24 cellular contexts compared by ENCODE assay signal in the genomic region with DNA sequence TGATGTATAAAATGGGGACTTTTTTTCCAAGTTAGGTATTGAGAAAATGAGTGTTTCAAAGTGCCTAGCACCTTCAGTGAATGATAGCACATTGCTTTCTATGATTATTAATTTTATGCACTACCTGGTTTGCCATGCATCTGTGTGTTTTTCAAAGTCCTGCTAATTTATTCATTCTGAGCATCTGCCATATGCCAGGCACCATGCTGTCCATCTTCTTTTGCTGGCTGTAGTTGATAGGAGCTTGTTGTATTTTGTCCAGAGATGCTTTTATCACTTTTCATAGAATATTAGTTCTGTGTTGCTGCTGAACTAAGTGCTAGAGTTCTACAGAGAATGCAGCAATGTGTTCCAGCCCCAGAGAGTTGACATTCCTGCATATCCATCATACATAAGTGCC. TPM values are rescaled to one million over a fixed set of nuclear protein-coding genes. Genes with fewer than 3 reads are reported as not detected.
DNase-seq lines count a peak whose midpoint lies in the region; ATAC-seq, FAIRE-seq and TF ChIP-seq lines count a peak whose summit lies in the region.
"Had no signal": no experiment of that assay in that cellular context is flagged by ENCODE, and none has a peak within 500 bp of the region (broad histone marks: within the 10 kb centered on the region; RNA-seq: fewer than 3 reads in every experiment).

No MANE protein-coding gene starts in this region.

- no peaks in the 10 kb centered on the region for H3K27me3 ChIP-seq in CD4-positive, CD25-positive, alpha-beta regulatory T cell (ENCODE audit: control insufficient read depth, insufficient read depth, low read length)
- no peaks in the 10 kb centered on the region for H3K27me3 ChIP-seq in GM12878 (replicated peaks in 1 of 2; ENCODE audit: control insufficient read depth in 2 of 2, insufficient read depth in 2 of 2, low read length in 1 of 2)

- BruUV-seq in GM12878 (replicated peaks; lab: Mats Ljungman, UMichigan): no TSS peak

- FAIRE-seq in GM12878 (lab: Jason Lieb, UNC): no peak
- FAIRE-seq: D721Med, HTR-8/SVneo had no signal

- CTCF ChIA-PET in GM12878 (lab: Yijun Ruan, JAX): interaction anchor here (0.9 to 2.5 kb wide), 4 partner anchors 8 to 46 kb away, joined by 3 to 23 read pairs (median 6); no protein-coding TSS in a partner anchor

- H3K36me3 ChIP-seq in CD4-positive, CD25-positive, alpha-beta regulatory T cell (ENCODE audit: control insufficient read depth, insufficient read depth, low read length): no peaks in the 10 kb centered on the region
- H3K36me3 ChIP-seq in GM12878 (ENCODE audit: control insufficient read depth in 2 of 2, insufficient read depth in 2 of 2, low read length in 1 of 2): no peaks in the 10 kb centered on the region
- H3K36me3 ChIP-seq: HAP-1, SJCRH30 had no signal

- peak overlapping the region; percentile 69 for H3K4me3 ChIP-seq in CD4-positive, CD25-positive, alpha-beta regulatory T cell (ENCODE audit: low read depth, low read length)
- H3K4me3 ChIP-seq in GM12878: no peak overlapping the region
- H3K4me3 ChIP-seq: HAP-1, PC-9, SJCRH30 had no signal

- H4K20me1 ChIP-seq in GM12878 (ENCODE audit: control insufficient read depth, insufficient read depth): no peaks in the 10 kb centered on the region

- TF ChIP-seq EP300 in GM12878 (IDR thresholded peaks at IDR 0.05; ENCODE audit: borderline replicate concordance in 1 of 2, control insufficient read depth in 1 of 2, low read depth in 2 of 2, low read length in 2 of 2): no peak

- H2AFZ ChIP-seq in GM12878 (ENCODE audit: control insufficient read depth, low read depth, low read length): no peak overlapping the region
- H2AFZ ChIP-seq: PC-9 had no signal

- RAD21 ChIA-PET in GM12878 (lab: Charles Lee; ENCODE audit: unreplicated experiment): interaction anchor here (0.5 to 3.7 kb wide), 12 partner anchors 9 to 357 kb away, joined by 3 to 48 read pairs (median 4); no protein-coding TSS in a partner anchor

- POLR2A ChIA-PET in GM12878 (lab: Charles Lee): interaction anchor here (0.6 to 1.9 kb wide), 4 partner anchors 14 to 726 kb away, joined by 3 to 10 read pairs (median 6); no protein-coding TSS in a partner anchor

- peaks cover 12% of the 10 kb centered on the region for H3K4me1 ChIP-seq in CD4-positive, CD25-positive, alpha-beta regulatory T cell (ENCODE audit: control insufficient read depth, insufficient read depth, low read length, poor library complexity, severe bottlenecking)
- H3K4me1 ChIP-seq in GM12878 (ENCODE audit: control insufficient read depth, insufficient read depth, low read length): peaks cover 45% of the 10 kb centered on the region
- H3K4me1 ChIP-seq: HAP-1, SJCRH30 had no signal

- peaks cover 17 to 69% (median 31%) of the 10 kb centered on the region in 4 donors for H3K4me1 Mint-ChIP-seq in CD4-positive, CD25-positive, alpha-beta regulatory T cell

- H3K27ac ChIP-seq in CD4-positive, CD25-positive, alpha-beta regulatory T cell (ENCODE audit: insufficient read depth, low read length, poor library complexity, severe bottlenecking): peak overlapping the region; percentile 26
- peak overlapping the region; percentile 89 for H3K27ac ChIP-seq in GM12878 (ENCODE audit: control insufficient read depth, insufficient read depth)
- H3K27ac ChIP-seq: 22Rv1, HL-60, PC-9, SJCRH30 had no signal

- in situ Hi-C loops in GM12878 (cut with MboI): no loop called here

- peak overlapping the region; percentile 45; the same call in 1 of the 2 replicates for H3K4me2 ChIP-seq in GM12878 (ENCODE audit: control insufficient read depth, insufficient read depth)
- H3K4me2 ChIP-seq: PC-9 had no signal

- no peak for TF ChIP-seq RAD21 in GM12878 (IDR thresholded peaks at IDR 0.05; ENCODE audit: insufficient read depth, low read depth, low read length)

- peak overlapping the region; percentile 27 to 81 (median 73) for H3K27ac Mint-ChIP-seq in CD4-positive, CD25-positive, alpha-beta regulatory T cell
- H3K27ac Mint-ChIP-seq: CD4-positive, alpha-beta T cell had no signal

- SMC1A ChIA-PET in GM12878 (lab: Charles Lee; ENCODE audit: uncharacterized antibody, unreplicated experiment): interaction anchor here (0.7 to 6.9 kb wide), 11 partner anchors 8 to 367 kb away, joined by 3 to 95 read pairs (median 8); a partner anchor contains a TSS

- no peak for ATAC-seq in CD4-positive, CD25-positive, alpha-beta regulatory T cell (ENCODE audit: low read depth in 2 of 2)
- ATAC-seq in GM12878 (no peak), GM21717 (IDR thresholded peaks at IDR 0.05; ENCODE audit: unreplicated experiment) (no peak), HG03469 (IDR thresholded peaks at IDR 0.05; ENCODE audit: unreplicated experiment) (no peak)

- intact Hi-C loops in GM12878 (cut with micrococcal nuclease; ENCODE audit: unreplicated experiment): loop anchor here (1.0 to 10.0 kb wide), 6 partner anchors 10 to 729 kb away; no protein-coding TSS in a partner anchor

- H3K9ac ChIP-seq in GM12878 (ENCODE audit: control insufficient read depth, insufficient read depth, low read length): no peak overlapping the region

- no peaks in the 10 kb centered on the region for H3K9me3 ChIP-seq in CD4-positive, CD25-positive, alpha-beta regulatory T cell (ENCODE audit: control insufficient read depth in 2 of 2, low read length in 2 of 2)
- H3K9me3 ChIP-seq in GM12878 (replicated peaks; ENCODE audit: control insufficient read depth, insufficient read depth, low read length): no peaks in the 10 kb centered on the region; the same call in 1 of the 3 replicates
- H3K9me3 ChIP-seq: HAP-1, SJCRH30 had no signal

- H3K4me3 Mint-ChIP-seq in CD4-positive, CD25-positive, alpha-beta regulatory T cell: peak overlapping the region; percentile 68 to 79 (median 74)
- H3K4me3 Mint-ChIP-seq: CD4-positive, alpha-beta T cell had no signal

- no peaks in the 10 kb centered on the region for H3K36me3 Mint-ChIP-seq in CD4-positive, CD25-positive, alpha-beta regulatory T cell

- no peaks in the 10 kb centered on the region for H3K79me2 ChIP-seq in GM12878 (ENCODE audit: control insufficient read depth, insufficient read depth, low read length)

- TF ChIP-seq CTCF in GM12878 (IDR thresholded peaks at IDR 0.05 in 2 of 3, conservative IDR thresholded peaks at IDR 0.05 in 1 of 3; ENCODE audit: control insufficient read depth in 2 of 3, extremely low read depth in 1 of 3, insufficient read depth in 1 of 3, low read depth in 3 of 3, low read length in 3 of 3): no peak

- DNase-seq in DMS53 (lab: John Stamatoyannopoulos, UW) (peak; percentile 63), DMS53 treated with DMSO at 0.1 percent for 48 hours (lab: John Stamatoyannopoulos, UW; ENCODE audit: unreplicated experiment) (no peak), NCI-H69 (lab: John Stamatoyannopoulos, UW) (peak; percentile 17), GM12878 (ENCODE audit: low read depth, low spot score) (no peak), NCI-H1048 (lab: John Stamatoyannopoulos, UW) (no peak)
- DNase-seq in CD4-positive, CD25-positive, alpha-beta regulatory T cell: no peak
- DNase-seq: CD4-positive, alpha-beta T cell; NCI-H1417 treated with DMSO at 0.1 percent for 48 hours; NCI-H1930; NCI-H446 treated with DMSO at 0.1 percent for 48 hours; NCI-H82; PC-9; SJCRH30 had no signal

- no peak for TF ChIP-seq POLR2A in GM12878 (IDR thresholded peaks at IDR 0.05; ENCODE audit: low read depth, low read length)

- H3K9me3 Mint-ChIP-seq in CD4-positive, CD25-positive, alpha-beta regulatory T cell: peaks cover 0 to 2% (median 0%) of the 10 kb centered on the region in 7 donors
- H3K9me3 Mint-ChIP-seq: CD4-positive, alpha-beta T cell had no signal

- H3K27me3 Mint-ChIP-seq in CD4-positive, CD25-positive, alpha-beta regulatory T cell: peaks cover 6% of the 10 kb centered on the region
- H3K27me3 Mint-ChIP-seq: B cell; CD4-positive, alpha-beta T cell had no signal

TF ChIP-seq in GM12878, 131 proteins besides CTCF, POLR2A, EP300 and RAD21 (continues in another document):
- TF ChIP-seq SUPT20H (IDR thresholded peaks at IDR 0.05; ENCODE audit: borderline replicate concordance, control insufficient read depth, low read depth, low read length): no peak
- TF ChIP-seq CHD2 (IDR thresholded peaks at IDR 0.05; ENCODE audit: borderline replicate concordance, low read depth, low read length): no peak

RNA-seq across cellular contexts. Expression of a gene that starts 48.9 kb away (rescaled TPM):
- 0.67 TPM for total RNA-seq in CD4-positive, CD25-positive, alpha-beta regulatory T cell
- 1 to 10 TPM; 1.8 to 4.5 (median 2.5) TPM for polyA plus RNA-seq in CD4-positive, CD25-positive, alpha-beta regulatory T cell
- 19.6 and 20.8 TPM in 2 replicates for total RNA-seq in GM12878 (2013; cell fraction: nucleolus; rRNA removed)
- 2.1 and 2.2 TPM in 2 replicates for total RNA-seq in GM12878 (2014; rRNA removed)
- total RNA-seq in GM12878 (2014; rRNA removed; fragmentation: Illumina TruSeq; extraction: Trizol): 2.3 and 2.8 TPM in 2 replicates
- 2.5 and 2.8 TPM in 2 replicates for total RNA-seq in GM12878 (2021)
- polyA plus RNA-seq in GM12878 (2011; ENCODE audit: low read depth): 0.91 TPM
- polyA plus RNA-seq in GM12878 (2011; rRNA removed): 14.3 and 19.3 TPM in 2 replicates
- 5.8 and 6.3 TPM in 2 replicates for polyA plus RNA-seq in GM12878 (2011; cell fraction: cytosol; rRNA removed)
- polyA plus RNA-seq in GM12878 (2011; cell fraction: nucleus; rRNA removed): 16.8 and 20.7 TPM in 2 replicates
- polyA plus RNA-seq in GM12878 (2012): 1.4 and 1.9 TPM in 2 replicates
- polyA plus RNA-seq in GM12878 (2014; fragmentation: Illumina TruSeq; extraction: Trizol): 2.9 and 3.1 TPM in 2 replicates
- polyA plus RNA-seq in GM12878 (2014; fragmentation: Nextera tagmentation; extraction: Ambion mirVana): 1 to 10 TPM; 2.1 to 2.6 TPM
- 2.8 and 3.2 TPM in 2 replicates for polyA plus RNA-seq in GM12878 (2014; rRNA removed)
- 1 to 10 TPM; 2.1 to 3.0 TPM for polyA plus RNA-seq in GM12878 (2016; fragmentation: Nextera tagmentation; extraction: Ambion mirVana)
- 13.6 and 16.8 TPM in 2 replicates for polyA minus RNA-seq in GM12878 (2011; rRNA and poly(A)+ RNA removed)
- polyA minus RNA-seq in GM12878 (2011; cell fraction: cytosol; rRNA and poly(A)+ RNA removed): 1.6 and 4.1 TPM in 2 replicates
- 14.6 and 15.8 TPM in 2 replicates for polyA minus RNA-seq in GM12878 (2011; cell fraction: nucleus; rRNA and poly(A)+ RNA removed)
- total RNA-seq: Daoy, LHCN-M2, PC-9, SJCRH30 had no signal
- polyA plus RNA-seq: AG04450 had no signal

Comparison
In these comparisons a context has a peak if more than half of its experiments do, and no peak if none do; other contexts are left out.
1. DNase-seq: peak in DMS53 (single experiment) and NCI-H69 (single experiment); none in DMS53 treated with DMSO at 0.1 percent for 48 hours (single experiment), CD4-positive, CD25-positive, alpha-beta regulatory T cell (0 of 3), GM12878 (single experiment) and NCI-H1048 (single experiment).